In the genomic region with DNA sequence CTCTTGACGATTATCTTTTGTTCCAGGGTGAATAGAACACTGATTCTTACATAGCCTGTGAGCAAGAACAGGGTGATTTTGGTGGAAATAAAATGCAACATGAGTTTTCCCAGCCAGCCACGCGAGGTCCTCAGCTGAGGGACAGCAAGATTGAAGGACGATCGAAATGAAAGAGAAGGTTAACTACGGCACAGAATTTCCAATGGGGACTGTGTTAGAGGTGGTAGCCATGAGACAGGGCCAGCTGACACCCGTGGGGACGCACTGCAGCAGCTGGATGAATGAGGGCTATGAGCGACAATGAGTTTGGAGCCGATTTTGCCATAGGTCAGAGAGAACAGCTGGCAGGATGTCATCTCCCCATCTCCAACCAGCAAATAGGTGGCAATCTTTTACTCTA, we compare ENCODE assay signal across 24 cellular contexts.
DNase-seq lines count a peak whose midpoint lies in the region; ATAC-seq and TF ChIP-seq lines count a peak whose summit lies in the region.
"Had no signal": no experiment of that assay in that cellular context is flagged by ENCODE, and none has a peak within 500 bp of the region (broad histone marks: within the 10 kb centered on the region; RNA-seq: fewer than 3 reads in every experiment).

No MANE protein-coding gene starts in this region.

- WGBS in SK-N-SH (ENCODE audit: low lambda C conversion rate): 18% methylated on average over 9 of the region's 10 CpGs

- H3K9ac ChIP-seq in SK-N-SH (no peak overlapping the region), skeletal muscle satellite cell (ENCODE audit: low read depth, low read length) (no peak overlapping the region)

- TF ChIP-seq RAD21 in SK-N-SH (IDR thresholded peaks at IDR 0.05; ENCODE audit: low read length): no peak

- no peaks in the 10 kb centered on the region for H3K4me1 ChIP-seq in SK-N-SH (ENCODE audit: control insufficient read depth in 1 of 2, insufficient read depth in 2 of 2, low read depth in 1 of 2, low read length in 1 of 2)
- H3K4me1 ChIP-seq in skeletal muscle satellite cell (ENCODE audit: control insufficient read depth, insufficient read depth, low read length): no peaks in the 10 kb centered on the region
- H3K4me1 ChIP-seq: esophagus squamous epithelium, spleen had no signal

- H3K4me3 Mint-ChIP-seq in IgD-negative memory B cell: no peak overlapping the region
- H3K4me3 Mint-ChIP-seq: activated naive CD4-positive, alpha-beta T cell treated with anti-CD3 and anti-CD28 coated beads, Interleukin-2, amount 10 ng/mL, durations not matched to agents 7 days and 5 days; activated T-cell treated with anti-CD3 and anti-CD28 coated beads, Interleukin-2, amount 50 U/mL, for 72 hours; CD14-positive monocyte; stimulated activated memory B cell treated with anti-CD40 and anti-IgM and Interleukin-4, amounts not matched to agents 10 μg/mL and 1 μg/mL and 100 μg/mL, for 72 hours; T-cell had no signal

- no peaks in the 10 kb centered on the region for H3K36me3 ChIP-seq in SK-N-SH (replicated peaks in 1 of 2; ENCODE audit: control insufficient read depth in 1 of 2, insufficient read depth in 2 of 2, low read length in 1 of 2)
- H3K36me3 ChIP-seq in skeletal muscle satellite cell (ENCODE audit: insufficient read depth, low read length): no peaks in the 10 kb centered on the region
- H3K36me3 ChIP-seq: esophagus squamous epithelium, gastroesophageal sphincter, spleen had no signal

- H3K27ac Mint-ChIP-seq in IgD-negative memory B cell: peak overlapping the region in 2 of 3 donors; percentile 63 to 73
- H3K27ac Mint-ChIP-seq: activated naive CD4-positive, alpha-beta T cell treated with anti-CD3 and anti-CD28 coated beads, Interleukin-2, amount 10 ng/mL, durations not matched to agents 7 days and 5 days; activated T-cell treated with anti-CD3 and anti-CD28 coated beads, Interleukin-2, amount 50 U/mL, for 72 hours; CD14-positive monocyte; progenitor cell of endocrine pancreas; stimulated activated memory B cell treated with anti-CD40 and anti-IgM and Interleukin-4, amounts not matched to agents 10 μg/mL and 1 μg/mL and 100 μg/mL, for 72 hours had no signal

- H3K4me3 ChIP-seq in SK-N-SH (ENCODE audit: low read depth in 2 of 2, low read length in 1 of 2) (no peak overlapping the region), skeletal muscle satellite cell (ENCODE audit: low read length) (peak overlapping the region; percentile 71)
- H3K4me3 ChIP-seq: esophagus squamous epithelium, gastroesophageal sphincter, spleen had no signal

- no peaks in the 10 kb centered on the region for H3K4me1 Mint-ChIP-seq in IgD-negative memory B cell
- H3K4me1 Mint-ChIP-seq: activated naive CD4-positive, alpha-beta T cell treated with anti-CD3 and anti-CD28 coated beads, Interleukin-2, amount 10 ng/mL, durations not matched to agents 7 days and 5 days; CD14-positive monocyte; stimulated activated memory B cell treated with anti-CD40 and anti-IgM and Interleukin-4, amounts not matched to agents 10 μg/mL and 1 μg/mL and 100 μg/mL, for 72 hours; T-cell had no signal

- no peaks in the 10 kb centered on the region for H4K20me1 ChIP-seq in SK-N-SH (ENCODE audit: insufficient read depth)

- H3K9me3 ChIP-seq in SK-N-SH (no peaks in the 10 kb centered on the region), skeletal muscle satellite cell (replicated peaks; ENCODE audit: low read length) (no peaks in the 10 kb centered on the region)
- H3K9me3 ChIP-seq: esophagus squamous epithelium, gastroesophageal sphincter, spleen had no signal

- no peak for TF ChIP-seq CTCF in SK-N-SH (IDR thresholded peaks at IDR 0.05)

- no peak overlapping the region for H2AFZ ChIP-seq in SK-N-SH (ENCODE audit: low read depth)

- no peak for DNase-seq in SK-N-SH
- peak; percentile 17 for DNase-seq in inferior parietal cortex (ENCODE audit: extremely low spot score)
- no peak for DNase-seq in activated naive CD4-positive, alpha-beta T cell treated with Interleukin-2 at 50 U/mL for 16 hours
- DNase-seq in NCI-H345 treated with DMSO at 0.1 percent for 48 hours (lab: John Stamatoyannopoulos, UW; ENCODE audit: unreplicated experiment): no peak
- DNase-seq: activated CD4-positive, alpha-beta T cell treated with anti-CD3 and anti-CD28 coated beads for 4 hours; activated CD8-positive, alpha-beta memory T cell treated with anti-CD3 and anti-CD28 coated beads for 24 hours; activated naive CD4-positive, alpha-beta T cell treated with anti-CD3 and anti-CD28 coated beads, Interleukin-2, amount 10 ng/mL, durations not matched to agents 7 days and 5 days; activated T-cell treated with anti-CD3 and anti-CD28 coated beads, Interleukin-2, amount 50 U/mL, for 72 hours; cortex of kidney; esophagus squamous epithelium; HCEC 1CT; NCI-H2081; NCI-H446 treated with DMSO at 0.1 percent for 48 hours; SHP77; spleen; stimulated activated CD4-positive, alpha-beta T cell treated with anti-CD3 and anti-CD28 coated beads, Interleukin-2, amount 100 ng/mL, for 48 hours; T-cell had no signal

- H3K27me3 Mint-ChIP-seq in IgD-negative memory B cell: peaks cover 10% of the 10 kb centered on the region

- H3K9me2 ChIP-seq in SK-N-SH: no peaks in the 10 kb centered on the region

- TF ChIP-seq EP300 in SK-N-SH (IDR thresholded peaks at IDR 0.05; ENCODE audit: borderline replicate concordance in 1 of 2, low read depth in 1 of 2, low read length in 1 of 2): no peak

- peaks cover 3% of the 10 kb centered on the region for H3K36me3 Mint-ChIP-seq in IgD-negative memory B cell
- H3K36me3 Mint-ChIP-seq: activated naive CD4-positive, alpha-beta T cell treated with anti-CD3 and anti-CD28 coated beads, Interleukin-2, amount 10 ng/mL, durations not matched to agents 7 days and 5 days; CD14-positive monocyte; stimulated activated memory B cell treated with anti-CD40 and anti-IgM and Interleukin-4, amounts not matched to agents 10 μg/mL and 1 μg/mL and 100 μg/mL, for 72 hours; T-cell had no signal

- H3K27ac ChIP-seq in SK-N-SH (ENCODE audit: low read depth in 2 of 2, low read length in 1 of 2): no peak overlapping the region
- H3K27ac ChIP-seq: esophagus squamous epithelium, gastroesophageal sphincter, spleen had no signal

- POLR2A ChIA-PET in SK-N-SH (lab: Yijun Ruan, JAX): no interaction called here

- peak overlapping the region; percentile 55; the same call in 1 of the 2 replicates for H3K4me2 ChIP-seq in SK-N-SH
- H3K4me2 ChIP-seq in skeletal muscle satellite cell (ENCODE audit: low read length): peak overlapping the region; percentile 90

- peaks cover 0 to 3% (median 0%) of the 10 kb centered on the region in 3 donors for H3K9me3 Mint-ChIP-seq in IgD-negative memory B cell
- H3K9me3 Mint-ChIP-seq: activated naive CD4-positive, alpha-beta T cell treated with anti-CD3 and anti-CD28 coated beads, Interleukin-2, amount 10 ng/mL, durations not matched to agents 7 days and 5 days; activated T-cell treated with anti-CD3 and anti-CD28 coated beads, Interleukin-2, amount 50 U/mL, for 72 hours; stimulated activated memory B cell treated with anti-CD40 and anti-IgM and Interleukin-4, amounts not matched to agents 10 μg/mL and 1 μg/mL and 100 μg/mL, for 72 hours; T-cell had no signal

- CTCF ChIA-PET in SK-N-SH (lab: Yijun Ruan, JAX): no interaction called here

- H3K27me3 ChIP-seq in SK-N-SH (ENCODE audit: insufficient read depth) (peaks cover 54% of the 10 kb centered on the region), skeletal muscle satellite cell (ENCODE audit: control insufficient read depth, insufficient read depth, low read length) (peaks cover 35% of the 10 kb centered on the region)
- H3K27me3 ChIP-seq: gastroesophageal sphincter, spleen had no signal

- no peaks in the 10 kb centered on the region for H3F3A ChIP-seq in SK-N-SH (replicated peaks; ENCODE audit: insufficient read depth)

- ATAC-seq in GM18498 (IDR thresholded peaks at IDR 0.05; ENCODE audit: unreplicated experiment): no peak
- ATAC-seq: activated T-cell treated with anti-CD3 and anti-CD28 coated beads, Interleukin-2, amount 50 U/mL, for 72 hours; gastroesophageal sphincter; stimulated activated memory B cell treated with anti-CD40 and anti-IgM and Interleukin-4, amounts not matched to agents 10 μg/mL and 1 μg/mL and 100 μg/mL, for 72 hours; T-cell had no signal

- no peaks in the 10 kb centered on the region for H3K79me2 ChIP-seq in SK-N-SH (ENCODE audit: insufficient read depth)

TF ChIP-seq in SK-N-SH, 30 proteins besides CTCF, POLR2A, EP300 and RAD21:
- TF ChIP-seq POLR2AphosphoS5 (IDR thresholded peaks at IDR 0.05; ENCODE audit: low read depth, low read length): no peak
- TF ChIP-seq CHD2 (IDR thresholded peaks at IDR 0.05; ENCODE audit: low read length, partially characterized antibody): no peak
